7 cellular contexts compared by ENCODE assay signal in genomic region chr11:44213148-44213547, GRCh38.
"Had no signal": no experiment of that assay in that cellular context is flagged by ENCODE, and none has a peak within 500 bp of the region (broad histone marks: within the 10 kb centered on the region; RNA-seq: fewer than 3 reads in every experiment).

No MANE protein-coding gene starts in this region.

- ATAC-seq: K562 had no signal

- H3K4me3 ChIP-seq: GM23248, K562 had no signal

- H3K27ac ChIP-seq: GM23248 had no signal

- H2AFZ ChIP-seq: GM23248 had no signal

- DNase-seq: GM23248, GOT3, H9, HCEC 1CT, IMR-90 had no signal

- FAIRE-seq: HTR-8/SVneo, K562 had no signal

- H3K9ac ChIP-seq: GM23248 had no signal
